12 cellular contexts compared by ENCODE assay signal in genomic region chr4:87071401-87071800, GRCh38.
DNase-seq lines count a peak whose midpoint lies in the region; ATAC-seq and TF ChIP-seq lines count a peak whose summit lies in the region.
"Had no signal": no experiment of that assay in that cellular context is flagged by ENCODE, and none has a peak within 500 bp of the region (broad histone marks: within the 10 kb centered on the region; RNA-seq: fewer than 3 reads in every experiment).

No MANE protein-coding gene starts in this region.

- no peak overlapping the region for H3K4me3 Mint-ChIP-seq in activated CD8-positive, alpha-beta T cell treated with anti-CD3 and anti-CD28 coated beads for 36 hours
- no peak overlapping the region for H3K4me3 Mint-ChIP-seq in activated CD8-positive, alpha-beta T cell treated with anti-CD3 and anti-CD28 coated beads, Interleukin-2, amount 10 ng/mL, durations not matched to agents 7 days and 5 days
- H3K4me3 Mint-ChIP-seq in stimulated activated effector memory CD8-positive, alpha-beta T cell treated with anti-CD3 and anti-CD28 coated beads, Interleukin-12 subunit alpha, Interleukin-12 subunit beta, amount 100 ng/mL, for 72 hours = no peak overlapping the region
- H3K4me3 Mint-ChIP-seq: activated naive CD8-positive, alpha-beta T cell treated with anti-CD3 and anti-CD28 coated beads, Interleukin-2, amount 10 ng/mL, durations not matched to agents 7 days and 5 days had no signal

- intact Hi-C loops in activated CD8-positive, alpha-beta T cell treated with anti-CD3 and anti-CD28 coated beads for 36 hours (cut with micrococcal nuclease) = no loop called here

- ATAC-seq in activated CD8-positive, alpha-beta T cell treated with anti-CD3 and anti-CD28 coated beads for 36 hours = no peak
- no peak for ATAC-seq in activated CD8-positive, alpha-beta T cell treated with anti-CD3 and anti-CD28 coated beads, Interleukin-2, amount 10 ng/mL, durations not matched to agents 7 days and 5 days
- no peak for ATAC-seq in stimulated activated effector memory CD8-positive, alpha-beta T cell treated with anti-CD3 and anti-CD28 coated beads, Interleukin-12 subunit alpha, Interleukin-12 subunit beta, amount 100 ng/mL, for 72 hours
- no peak for ATAC-seq in activated naive CD4-positive, alpha-beta T cell treated with anti-CD3 and anti-CD28 coated beads, Interleukin-2, amount 50 U/mL, for 72 hours
- ATAC-seq: Panc1 had no signal

- no peaks in the 10 kb centered on the region for H3K27me3 Mint-ChIP-seq in activated CD8-positive, alpha-beta T cell treated with anti-CD3 and anti-CD28 coated beads for 36 hours
- no peaks in the 10 kb centered on the region for H3K27me3 Mint-ChIP-seq in activated CD8-positive, alpha-beta T cell treated with anti-CD3 and anti-CD28 coated beads, Interleukin-2, amount 10 ng/mL, durations not matched to agents 7 days and 5 days (ENCODE audit: low read depth)
- H3K27me3 Mint-ChIP-seq: activated naive CD8-positive, alpha-beta T cell treated with anti-CD3 and anti-CD28 coated beads, Interleukin-2, amount 10 ng/mL, durations not matched to agents 7 days and 5 days had no signal

- H3K4me1 Mint-ChIP-seq in activated CD8-positive, alpha-beta T cell treated with anti-CD3 and anti-CD28 coated beads for 36 hours (ENCODE audit: low read depth) = peaks cover 44% of the 10 kb centered on the region
- peaks cover 26% of the 10 kb centered on the region for H3K4me1 Mint-ChIP-seq in activated CD8-positive, alpha-beta T cell treated with anti-CD3 and anti-CD28 coated beads, Interleukin-2, amount 10 ng/mL, durations not matched to agents 7 days and 5 days (ENCODE audit: low read depth)
- H3K4me1 Mint-ChIP-seq in stimulated activated effector memory CD8-positive, alpha-beta T cell treated with anti-CD3 and anti-CD28 coated beads, Interleukin-12 subunit alpha, Interleukin-12 subunit beta, amount 100 ng/mL, for 72 hours = peaks cover 42% of the 10 kb centered on the region

- POLR2A ChIA-PET in activated CD8-positive, alpha-beta T cell treated with anti-CD3 and anti-CD28 coated beads for 36 hours (lab: Charles Lee) = no interaction called here
- POLR2A ChIA-PET in activated CD8-positive, alpha-beta T cell treated with anti-CD3 and anti-CD28 coated beads, Interleukin-2, amount 10 ng/mL, durations not matched to agents 7 days and 5 days (lab: Charles Lee) = interaction anchor here (0.8 kb wide), 1 partner anchor 65 kb away, joined by 4 read pairs; no protein-coding TSS in a partner anchor

- peaks cover 7% of the 10 kb centered on the region for H3K36me3 Mint-ChIP-seq in activated CD8-positive, alpha-beta T cell treated with anti-CD3 and anti-CD28 coated beads for 36 hours (ENCODE audit: low read depth)
- peaks cover 9% of the 10 kb centered on the region for H3K36me3 Mint-ChIP-seq in activated CD8-positive, alpha-beta T cell treated with anti-CD3 and anti-CD28 coated beads, Interleukin-2, amount 10 ng/mL, durations not matched to agents 7 days and 5 days (ENCODE audit: low read depth)
- H3K36me3 Mint-ChIP-seq in stimulated activated effector memory CD8-positive, alpha-beta T cell treated with anti-CD3 and anti-CD28 coated beads, Interleukin-12 subunit alpha, Interleukin-12 subunit beta, amount 100 ng/mL, for 72 hours = peaks cover 20% of the 10 kb centered on the region
- peaks cover 0 to 7% of the 10 kb centered on the region in 2 donors for H3K36me3 Mint-ChIP-seq in activated naive CD4-positive, alpha-beta T cell treated with anti-CD3 and anti-CD28 coated beads, Interleukin-2, amount 50 U/mL, for 72 hours

- CTCF ChIA-PET in activated CD8-positive, alpha-beta T cell treated with anti-CD3 and anti-CD28 coated beads for 36 hours (lab: Charles Lee) = interaction anchor here (1.5 kb wide), 1 partner anchor 149 kb away, joined by 5 read pairs; no protein-coding TSS in a partner anchor
- CTCF ChIA-PET in activated CD8-positive, alpha-beta T cell treated with anti-CD3 and anti-CD28 coated beads, Interleukin-2, amount 10 ng/mL, durations not matched to agents 7 days and 5 days (lab: Charles Lee) = no interaction called here

- TF ChIP-seq CTCF in activated CD8-positive, alpha-beta T cell treated with anti-CD3 and anti-CD28 coated beads for 36 hours (IDR thresholded peaks at IDR 0.05) = no peak

- no peaks in the 10 kb centered on the region for H3K9me3 Mint-ChIP-seq in activated CD8-positive, alpha-beta T cell treated with anti-CD3 and anti-CD28 coated beads for 36 hours
- H3K9me3 Mint-ChIP-seq in activated CD8-positive, alpha-beta T cell treated with anti-CD3 and anti-CD28 coated beads, Interleukin-2, amount 10 ng/mL, durations not matched to agents 7 days and 5 days (ENCODE audit: insufficient read depth) = no peaks in the 10 kb centered on the region
- H3K9me3 Mint-ChIP-seq in stimulated activated effector memory CD8-positive, alpha-beta T cell treated with anti-CD3 and anti-CD28 coated beads, Interleukin-12 subunit alpha, Interleukin-12 subunit beta, amount 100 ng/mL, for 72 hours = no peaks in the 10 kb centered on the region
- no peaks in the 10 kb centered on the region for H3K9me3 Mint-ChIP-seq in activated naive CD4-positive, alpha-beta T cell treated with anti-CD3 and anti-CD28 coated beads, Interleukin-2, amount 50 U/mL, for 72 hours
- H3K9me3 Mint-ChIP-seq: activated naive CD8-positive, alpha-beta T cell treated with anti-CD3 and anti-CD28 coated beads, Interleukin-2, amount 10 ng/mL, durations not matched to agents 7 days and 5 days had no signal

- H3K27ac Mint-ChIP-seq in activated CD8-positive, alpha-beta T cell treated with anti-CD3 and anti-CD28 coated beads for 36 hours = peak overlapping the region; percentile 32
- H3K27ac Mint-ChIP-seq in activated CD8-positive, alpha-beta T cell treated with anti-CD3 and anti-CD28 coated beads, Interleukin-2, amount 10 ng/mL, durations not matched to agents 7 days and 5 days = no peak overlapping the region
- peak overlapping the region; percentile 48 for H3K27ac Mint-ChIP-seq in stimulated activated effector memory CD8-positive, alpha-beta T cell treated with anti-CD3 and anti-CD28 coated beads, Interleukin-12 subunit alpha, Interleukin-12 subunit beta, amount 100 ng/mL, for 72 hours
- H3K27ac Mint-ChIP-seq in activated naive CD4-positive, alpha-beta T cell treated with anti-CD3 and anti-CD28 coated beads, Interleukin-2, amount 50 U/mL, for 72 hours = peak overlapping the region in 1 of 2 donors; percentile 18
- H3K27ac Mint-ChIP-seq: activated naive CD8-positive, alpha-beta T cell treated with anti-CD3 and anti-CD28 coated beads, Interleukin-2, amount 10 ng/mL, durations not matched to agents 7 days and 5 days had no signal

- no peak for DNase-seq in activated CD8-positive, alpha-beta T cell treated with anti-CD3 and anti-CD28 coated beads for 36 hours
- DNase-seq in activated CD8-positive, alpha-beta T cell treated with anti-CD3 and anti-CD28 coated beads, Interleukin-2, amount 10 ng/mL, durations not matched to agents 7 days and 5 days = no peak
- peak; percentile 5 for DNase-seq in NCI-H510A (lab: John Stamatoyannopoulos, UW)
- DNase-seq in dermis microvascular lymphatic vessel endothelial cell (ENCODE audit: low read depth in 2 of 2) = peak; percentile 48 to 69
- no peak for DNase-seq in stimulated activated effector memory CD8-positive, alpha-beta T cell treated with anti-CD3 and anti-CD28 coated beads, Interleukin-12 subunit alpha, Interleukin-12 subunit beta, amount 100 ng/mL, for 72 hours (ENCODE audit: low spot score in 2 of 2)
- no peak for DNase-seq in T1000 (lab: John Stamatoyannopoulos, UW)
- DNase-seq in kidney glomerular epithelial cell (lab: John Stamatoyannopoulos, UW) = no peak
- DNase-seq in activated naive CD4-positive, alpha-beta T cell treated with anti-CD3 and anti-CD28 coated beads, Interleukin-2, amount 50 U/mL, for 72 hours (ENCODE audit: low spot score in 2 of 2) = no peak
- DNase-seq: activated naive CD8-positive, alpha-beta T cell treated with anti-CD3 and anti-CD28 coated beads, Interleukin-2, amount 10 ng/mL, durations not matched to agents 7 days and 5 days; esophagus squamous epithelium; mesenchymal stem cell had no signal

Comparison
In these comparisons a context has a peak if more than half of its experiments do, and no peak if none do; other contexts are left out.
1. DNase-seq: peak in NCI-H510A (single experiment) and dermis microvascular lymphatic vessel endothelial cell (2 of 2); none in activated CD8-positive, alpha-beta T cell treated with anti-CD3 and anti-CD28 coated beads for 36 hours (single experiment), activated CD8-positive, alpha-beta T cell treated with anti-CD3 and anti-CD28 coated beads, Interleukin-2, amount 10 ng/mL, durations not matched to agents 7 days and 5 days (single experiment), stimulated activated effector memory CD8-positive, alpha-beta T cell treated with anti-CD3 and anti-CD28 coated beads, Interleukin-12 subunit alpha, Interleukin-12 subunit beta, amount 100 ng/mL, for 72 hours (0 of 2), T1000 (single experiment), kidney glomerular epithelial cell (single experiment) and activated naive CD4-positive, alpha-beta T cell treated with anti-CD3 and anti-CD28 coated beads, Interleukin-2, amount 50 U/mL, for 72 hours (0 of 2).